1 cellular context compared by ENCODE assay signal in the genomic region with DNA sequence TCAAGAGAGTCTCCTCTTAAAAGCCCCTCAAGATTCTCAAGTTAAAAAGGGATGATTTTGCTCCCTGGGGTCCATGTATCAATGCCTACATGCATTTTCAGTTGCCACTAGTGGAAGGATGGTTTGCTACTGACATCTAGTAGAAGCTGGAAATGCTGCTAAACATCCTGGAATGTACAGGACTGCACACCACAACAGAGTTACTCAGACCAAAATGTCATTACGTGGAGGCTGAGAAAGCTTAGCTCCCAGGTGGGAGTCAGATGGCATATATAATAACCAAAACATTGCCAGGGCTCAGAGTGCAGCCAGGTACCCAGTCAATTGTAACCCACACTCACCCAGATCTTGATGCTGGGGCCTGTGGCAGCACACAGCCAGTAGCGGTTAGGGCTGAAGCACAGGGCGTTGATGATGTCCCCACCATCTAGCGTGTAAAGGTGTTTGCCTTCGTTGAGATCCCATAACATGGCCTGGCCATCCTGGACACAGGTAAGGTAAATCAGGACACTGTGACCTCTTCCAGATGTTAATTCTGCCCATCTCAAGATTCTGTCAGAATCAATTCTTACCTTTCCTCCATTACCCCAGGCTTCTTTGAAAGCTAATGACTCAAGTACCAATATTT.
TF ChIP-seq lines count a peak whose summit lies in the region.

No MANE protein-coding gene starts in this region.

TF ChIP-seq in HEK293, 187 proteins besides CTCF, POLR2A, EP300 and RAD21 (continued from another document):
- TF ChIP-seq, protein P1, sequence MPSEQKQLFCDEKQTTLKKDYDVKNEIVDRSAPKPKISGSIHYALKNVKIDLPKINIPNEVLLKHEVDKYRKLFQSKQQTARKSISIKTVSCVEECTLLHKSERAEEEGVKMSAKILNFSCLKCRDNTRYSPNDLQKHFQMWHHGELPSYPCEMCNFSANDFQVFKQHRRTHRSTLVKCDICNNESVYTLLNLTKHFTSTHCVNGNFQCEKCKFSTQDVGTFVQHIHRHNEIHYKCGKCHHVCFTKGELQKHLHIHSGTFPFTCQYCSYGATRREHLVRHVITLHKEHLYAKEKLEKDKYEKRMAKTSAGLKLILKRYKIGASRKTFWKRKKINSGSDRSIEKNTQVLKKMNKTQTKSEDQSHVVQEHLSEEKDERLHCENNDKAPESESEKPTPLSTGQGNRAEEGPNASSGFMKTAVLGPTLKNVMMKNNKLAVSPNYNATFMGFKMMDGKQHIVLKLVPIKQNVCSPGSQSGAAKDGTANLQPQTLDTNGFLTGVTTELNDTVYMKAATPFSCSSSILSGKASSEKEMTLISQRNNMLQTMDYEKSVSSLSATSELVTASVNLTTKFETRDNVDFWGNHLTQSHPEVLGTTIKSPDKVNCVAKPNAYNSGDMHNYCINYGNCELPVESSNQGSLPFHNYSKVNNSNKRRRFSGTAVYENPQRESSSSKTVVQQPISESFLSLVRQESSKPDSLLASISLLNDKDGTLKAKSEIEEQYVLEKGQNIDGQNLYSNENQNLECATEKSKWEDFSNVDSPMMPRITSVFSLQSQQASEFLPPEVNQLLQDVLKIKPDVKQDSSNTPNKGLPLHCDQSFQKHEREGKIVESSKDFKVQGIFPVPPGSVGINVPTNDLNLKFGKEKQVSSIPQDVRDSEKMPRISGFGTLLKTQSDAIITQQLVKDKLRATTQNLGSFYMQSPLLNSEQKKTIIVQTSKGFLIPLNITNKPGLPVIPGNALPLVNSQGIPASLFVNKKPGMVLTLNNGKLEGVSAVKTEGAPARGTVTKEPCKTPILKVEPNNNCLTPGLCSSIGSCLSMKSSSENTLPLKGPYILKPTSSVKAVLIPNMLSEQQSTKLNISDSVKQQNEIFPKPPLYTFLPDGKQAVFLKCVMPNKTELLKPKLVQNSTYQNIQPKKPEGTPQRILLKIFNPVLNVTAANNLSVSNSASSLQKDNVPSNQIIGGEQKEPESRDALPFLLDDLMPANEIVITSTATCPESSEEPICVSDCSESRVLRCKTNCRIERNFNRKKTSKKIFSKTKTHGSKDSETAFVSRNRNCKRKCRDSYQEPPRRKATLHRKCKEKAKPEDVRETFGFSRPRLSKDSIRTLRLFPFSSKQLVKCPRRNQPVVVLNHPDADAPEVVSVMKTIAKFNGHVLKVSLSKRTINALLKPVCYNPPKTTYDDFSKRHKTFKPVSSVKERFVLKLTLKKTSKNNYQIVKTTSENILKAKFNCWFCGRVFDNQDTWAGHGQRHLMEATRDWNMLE (tag by site-specific recombination; conservative IDR thresholded peaks at IDR 0.05; ENCODE audit: low read depth) = no peak
- TF ChIP-seq ZNF792 (tag by site-specific recombination; IDR thresholded peaks at IDR 0.05) (no peak), ZNF10 (tag by site-specific recombination; IDR thresholded peaks at IDR 0.05) (no peak), SCRT2 (tag by site-specific recombination; IDR thresholded peaks at IDR 0.05) (no peak), ZBTB21 (tag by site-specific recombination; IDR thresholded peaks at IDR 0.05) (no peak), ZNF670 (tag by site-specific recombination; IDR thresholded peaks at IDR 0.05; ENCODE audit: low read depth) (no peak), ZNF777 (tag by site-specific recombination; IDR thresholded peaks at IDR 0.05; ENCODE audit: borderline replicate concordance) (no peak), KLF9 (tag by site-specific recombination; IDR thresholded peaks at IDR 0.05; ENCODE audit: low read depth) (no peak), ZNF221 (tag by site-specific recombination; IDR thresholded peaks at IDR 0.05; ENCODE audit: borderline replicate concordance) (no peak), ZNF785 (tag by site-specific recombination; IDR thresholded peaks at IDR 0.05) (no peak), KLF8 (tag by site-specific recombination; IDR thresholded peaks at IDR 0.05) (no peak), ZNF2 (tag by site-specific recombination; IDR thresholded peaks at IDR 0.05) (no peak)
- TF ChIP-seq, protein P2, sequence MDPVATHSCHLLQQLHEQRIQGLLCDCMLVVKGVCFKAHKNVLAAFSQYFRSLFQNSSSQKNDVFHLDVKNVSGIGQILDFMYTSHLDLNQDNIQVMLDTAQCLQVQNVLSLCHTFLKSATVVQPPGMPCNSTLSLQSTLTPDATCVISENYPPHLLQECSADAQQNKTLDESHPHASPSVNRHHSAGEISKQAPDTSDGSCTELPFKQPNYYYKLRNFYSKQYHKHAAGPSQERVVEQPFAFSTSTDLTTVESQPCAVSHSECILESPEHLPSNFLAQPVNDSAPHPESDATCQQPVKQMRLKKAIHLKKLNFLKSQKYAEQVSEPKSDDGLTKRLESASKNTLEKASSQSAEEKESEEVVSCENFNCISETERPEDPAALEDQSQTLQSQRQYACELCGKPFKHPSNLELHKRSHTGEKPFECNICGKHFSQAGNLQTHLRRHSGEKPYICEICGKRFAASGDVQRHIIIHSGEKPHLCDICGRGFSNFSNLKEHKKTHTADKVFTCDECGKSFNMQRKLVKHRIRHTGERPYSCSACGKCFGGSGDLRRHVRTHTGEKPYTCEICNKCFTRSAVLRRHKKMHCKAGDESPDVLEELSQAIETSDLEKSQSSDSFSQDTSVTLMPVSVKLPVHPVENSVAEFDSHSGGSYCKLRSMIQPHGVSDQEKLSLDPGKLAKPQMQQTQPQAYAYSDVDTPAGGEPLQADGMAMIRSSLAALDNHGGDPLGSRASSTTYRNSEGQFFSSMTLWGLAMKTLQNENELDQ (tag by site-specific recombination; IDR thresholded peaks at IDR 0.05; ENCODE audit: low read depth) = no peak
